19 cellular contexts compared by ENCODE assay signal in genomic region chr7:158142657-158143056, GRCh38.
"Had no signal": no experiment of that assay in that cellular context is flagged by ENCODE, and none has a peak within 500 bp of the region (broad histone marks: within the 10 kb centered on the region; RNA-seq: fewer than 3 reads in every experiment).

No MANE protein-coding gene starts in this region.

- H3K4me3 ChIP-seq: K562, SJSA1, SK-N-MC had no signal

- H3K4me2 ChIP-seq: KMS-11 had no signal

- H3K9ac ChIP-seq: KMS-11 had no signal

- H3K4me3 Mint-ChIP-seq: IgD-negative memory B cell had no signal

- H3K4me1 ChIP-seq: SJSA1 had no signal

- H3K27me3 Mint-ChIP-seq: IgD-negative memory B cell had no signal

- DNase-seq: Kasumi-1, MM.1S, NCI-H1092 treated with DMSO at 0.1 percent for 48 hours, NCI-H1436, NCI-H187, NCI-H2029, NCI-H2171 treated with DMSO at 0.1 percent for 48 hours, NCI-H524, NCI-H526 treated with DMSO at 0.1 percent for 48 hours, NCI-H748 treated with DMSO at 0.1 percent for 48 hours, Right ventricle myocardium superior, RPMI8226, SIG-M5 had no signal

- H3K36me3 ChIP-seq: SJSA1 had no signal

- H3K27ac ChIP-seq: HL-60, KMS-11, SJSA1, SK-N-MC had no signal

- H3K36me3 Mint-ChIP-seq: IgD-negative memory B cell had no signal

- H3K27me3 ChIP-seq: SJSA1 had no signal
